11 cellular contexts compared by ENCODE assay signal in genomic region chr19:5567360-5567970, GRCh38. TPM values are rescaled to one million over a fixed set of nuclear protein-coding genes. Genes with fewer than 3 reads are reported as not detected.
DNase-seq lines count a peak whose midpoint lies in the region; ATAC-seq, FAIRE-seq and TF ChIP-seq lines count a peak whose summit lies in the region.
"Had no signal": no experiment of that assay in that cellular context is flagged by ENCODE, and none has a peak within 500 bp of the region (broad histone marks: within the 10 kb centered on the region; RNA-seq: fewer than 3 reads in every experiment).

Gene TINCR, minus strand, starts transcription at chr19:5567953.

- ATAC-seq in SK-N-SH treated with all-trans-retinoic acid at 6 μM for 48 hours, result no peak

- WGBS in SK-N-SH (ENCODE audit: low lambda C conversion rate), result 19% methylated on average over 9 of the region's 63 CpGs
- 9 to 17% (median 11%) methylated on average over 28 to 63 of the region's 63 CpGs for WGBS in stomach, 5 donors

- no peaks in the 10 kb centered on the region for H3K9me2 ChIP-seq in SK-N-SH

- H3K9me3 ChIP-seq in SK-N-SH, result no peaks in the 10 kb centered on the region
- no peaks in the 10 kb centered on the region for H3K9me3 ChIP-seq in breast epithelium
- no peaks in the 10 kb centered on the region for H3K9me3 ChIP-seq in keratinocyte (ENCODE audit: control insufficient read depth, low read depth, low read length)
- peaks cover 0 to 7% (median 0%) of the 10 kb centered on the region in 4 donors for H3K9me3 ChIP-seq in stomach

- H3K79me2 ChIP-seq in SK-N-SH (ENCODE audit: insufficient read depth) (no peaks in the 10 kb centered on the region), keratinocyte (ENCODE audit: control insufficient read depth, insufficient read depth, low read length) (no peaks in the 10 kb centered on the region)

- H3K27me3 ChIP-seq in SK-N-SH (ENCODE audit: insufficient read depth) (peaks cover 28% of the 10 kb centered on the region), breast epithelium (peaks cover 0 to 14% of the 10 kb centered on the region in 2 donors), keratinocyte (ENCODE audit: control insufficient read depth, extremely low read depth, insufficient read depth, low read length) (peaks cover 17% of the 10 kb centered on the region), stomach (peaks cover 0 to 74% (median 27%) of the 10 kb centered on the region in 3 donors)

- H3K4me1 ChIP-seq in SK-N-SH (ENCODE audit: control insufficient read depth in 1 of 2, insufficient read depth in 2 of 2, low read depth in 1 of 2, low read length in 1 of 2) (no peaks in the 10 kb centered on the region; a peak in 1 of 4 replicates), breast epithelium (no peaks in the 10 kb centered on the region), keratinocyte (ENCODE audit: control insufficient read depth, extremely low read depth, insufficient read depth, low read length) (peaks cover 12% of the 10 kb centered on the region), stomach (peaks cover 0 to 8% (median 5%) of the 10 kb centered on the region in 4 donors)

- no peak for TF ChIP-seq POLR2A in breast epithelium (IDR thresholded peaks at IDR 0.05)
- TF ChIP-seq POLR2A in stomach (IDR thresholded peaks at IDR 0.05), result no peak

- TF ChIP-seq CTCF in SK-N-SH (IDR thresholded peaks at IDR 0.05), result no peak
- TF ChIP-seq CTCF in breast epithelium (IDR thresholded peaks at IDR 0.05), result no peak
- peak in 2 of 3 experiments; percentile 22 to 41 for TF ChIP-seq CTCF in keratinocyte (optimal IDR thresholded peaks at IDR 0.05 in 1 of 3, IDR thresholded peaks at IDR 0.05 in 1 of 3, conservative IDR thresholded peaks at IDR 0.05 in 1 of 3; ENCODE audit: extremely low read depth in 1 of 3, insufficient read depth in 2 of 3, low read length in 3 of 3)
- TF ChIP-seq CTCF in stomach (IDR thresholded peaks at IDR 0.05), result no peak

- H3K9ac ChIP-seq in SK-N-SH, result no peak within 1 kb of the TSS
- peak within 1 kb of the TSS; percentile 52 for H3K9ac ChIP-seq in keratinocyte (ENCODE audit: control insufficient read depth, extremely low read depth, insufficient read depth, low read length)

- no peak for TF ChIP-seq RAD21 in SK-N-SH (IDR thresholded peaks at IDR 0.05; ENCODE audit: low read length)

- H4K20me1 ChIP-seq in SK-N-SH (ENCODE audit: insufficient read depth) (no peaks in the 10 kb centered on the region), keratinocyte (ENCODE audit: control insufficient read depth, extremely low read depth, insufficient read depth, low read length) (peaks cover 4% of the 10 kb centered on the region)

- H3K4me3 ChIP-seq in SK-N-SH (ENCODE audit: low read depth in 2 of 2, low read length in 1 of 2), result 0 out of 4 replicates have a peak within 1 kb of the TSS, but pooled peaks of 1 of the 2 experiments have one; percentile 4
- H3K4me3 ChIP-seq in breast epithelium, result peak within 1 kb of the TSS in 2 of 3 donors; percentile 40 to 67
- peak within 1 kb of the TSS; percentile 53 to 56 (median 56) for H3K4me3 ChIP-seq in keratinocyte (ENCODE audit: control insufficient read depth in 2 of 3, extremely low read depth in 1 of 3, insufficient read depth in 2 of 3, low read depth in 1 of 3, low read length in 3 of 3)
- H3K4me3 ChIP-seq in stomach, result peak within 1 kb of the TSS; percentile 27 to 41 (median 30)

- DNase-seq in SK-N-SH (peak; percentile 77), breast epithelium (ENCODE audit: low spot score in 2 of 2) (no peak), keratinocyte (ENCODE audit: low read depth, low spot score) (no peak), stomach (no peak), NCI-H526 (lab: John Stamatoyannopoulos, UW) (no peak), HTR-8/SVneo (ENCODE audit: insufficient read length, low spot score) (no peak)
- DNase-seq in activated CD4-positive, alpha-beta T cell treated with anti-CD3 and anti-CD28 coated beads for 48 hours, result no peak
- DNase-seq: activated CD4-positive, alpha-beta memory T cell treated with anti-CD3 and anti-CD28 coated beads for 36 hours; effector CD4-positive, alpha-beta T cell; left ventricle myocardium superior had no signal

- H3K4me2 ChIP-seq in SK-N-SH (no peak within 1 kb of the TSS), keratinocyte (ENCODE audit: control insufficient read depth, extremely low read depth, insufficient read depth, low read depth, low read length) (peak within 1 kb of the TSS; percentile 48)

- FAIRE-seq in keratinocyte (lab: Jason Lieb, UNC) (no peak), HTR-8/SVneo (lab: Jason Lieb, UNC) (no peak)

- no peaks in the 10 kb centered on the region for H3F3A ChIP-seq in SK-N-SH (replicated peaks; ENCODE audit: insufficient read depth)

- TF ChIP-seq EP300 in SK-N-SH (IDR thresholded peaks at IDR 0.05; ENCODE audit: borderline replicate concordance in 1 of 2, low read depth in 1 of 2, low read length in 1 of 2) (no peak), stomach (IDR thresholded peaks at IDR 0.05) (no peak)

- dilution Hi-C loops in keratinocyte (cut with MboI; ENCODE audit: extremely low pct_ligation_motif_present, low sequenced_read_pairs), result no loop called here

- POLR2A ChIA-PET in SK-N-SH (lab: Yijun Ruan, JAX), result no interaction called here

- H3K9me1 ChIP-seq in keratinocyte (ENCODE audit: control insufficient read depth, extremely low read depth, insufficient read depth, low read length), result no peaks in the 10 kb centered on the region

- intact Hi-C loops in breast epithelium (cut with DNase I; ENCODE audit: low total_unique reads) (loop anchor here (10.0 kb wide), 1 partner anchor 1013 kb away; the partner anchor contains the start of gene SEMA6B), stomach (cut with DNase I; ENCODE audit: low total_unique reads) (no loop called here)

- CTCF ChIA-PET in SK-N-SH (lab: Yijun Ruan, JAX), result interaction anchor here (0.6 to 1.2 kb wide), 4 partner anchors 10 to 126 kb away, joined by 3 to 4 read pairs (median 4); no protein-coding TSS in a partner anchor

- H3K36me3 ChIP-seq in SK-N-SH (replicated peaks in 1 of 2; ENCODE audit: control insufficient read depth in 1 of 2, insufficient read depth in 2 of 2, low read length in 1 of 2) (no peaks in the 10 kb centered on the region), breast epithelium (no peaks in the 10 kb centered on the region), keratinocyte (ENCODE audit: control insufficient read depth in 2 of 2, extremely low read depth in 1 of 2, insufficient read depth in 2 of 2, low read length in 2 of 2) (no peaks in the 10 kb centered on the region), stomach (no peaks in the 10 kb centered on the region)

- H2AFZ ChIP-seq in SK-N-SH (ENCODE audit: low read depth) (no peak within 1 kb of the TSS), keratinocyte (ENCODE audit: control insufficient read depth, low read length) (peak within 1 kb of the TSS; percentile 62)

- H3K27ac ChIP-seq in SK-N-SH (ENCODE audit: low read depth in 2 of 2, low read length in 1 of 2), result no peak within 1 kb of the TSS
- no peak within 1 kb of the TSS for H3K27ac ChIP-seq in breast epithelium
- H3K27ac ChIP-seq in keratinocyte (ENCODE audit: control insufficient read depth, insufficient read depth, low read length), result no peak within 1 kb of the TSS
- no peak within 1 kb of the TSS for H3K27ac ChIP-seq in stomach

TF ChIP-seq in SK-N-SH, 30 proteins besides CTCF, POLR2A, EP300 and RAD21 (continues in another document):
- TF ChIP-seq POLR2AphosphoS5 (IDR thresholded peaks at IDR 0.05; ENCODE audit: low read depth, low read length), result no peak

TF ChIP-seq in SK-N-SH treated with all-trans-retinoic acid at 6 μM for 48 hours, 23 proteins besides CTCF, POLR2A, EP300 and RAD21 (continues in another document):
- TF ChIP-seq POU6F1 (CRISPR knock-in tag; IDR thresholded peaks at IDR 0.05; ENCODE audit: borderline replicate concordance, low read depth), result no peak
- TF ChIP-seq PPARA (CRISPR knock-in tag; IDR thresholded peaks at IDR 0.05; ENCODE audit: borderline replicate concordance), result no peak

RNA-seq across cellular contexts. Expression of gene TINCR, which starts in this region (rescaled TPM):
- polyA plus RNA-seq in SK-N-SH (2012; rRNA removed), result 0.02 and 0.03 TPM in 2 replicates
- 0.03 and 0.07 TPM in 2 replicates for polyA plus RNA-seq in SK-N-SH (2012; cell fraction: cytosol; rRNA removed)
- 0.11 and 0.12 TPM in 2 replicates for polyA plus RNA-seq in SK-N-SH (2012; cell fraction: nucleus; rRNA removed)
- total RNA-seq in breast epithelium, result 10 to 100 TPM in 1 of 3 donors, 1 to 10 TPM in 2; 1.1 to 11.7 (median 1.3) TPM
- 5.6 to 20.3 TPM (median 9.7 TPM) in 3 replicates for polyA plus RNA-seq in keratinocyte
- 8.4 TPM for polyA plus RNA-seq in keratinocyte (2011; ENCODE audit: low read depth)
- 11.8 and 17.1 TPM in 2 replicates for polyA plus RNA-seq in keratinocyte (2011; cell fraction: cytosol; rRNA removed)
- polyA plus RNA-seq in keratinocyte (2011; cell fraction: nucleus; rRNA removed), result 8.5 and 10.4 TPM in 2 replicates
- polyA plus RNA-seq in keratinocyte (2012; ENCODE audit: low replicate concordance), result 6.7 and 45.3 TPM in 2 replicates
- polyA minus RNA-seq in keratinocyte, result 7.5 to 12.8 TPM (median 9.0 TPM) in 3 replicates
- polyA minus RNA-seq in keratinocyte (2011; cell fraction: cytosol; rRNA and poly(A)+ RNA removed), result 13.2 TPM
- 5.6 and 6.9 TPM in 2 replicates for polyA minus RNA-seq in keratinocyte (2011; cell fraction: nucleus; rRNA and poly(A)+ RNA removed)
- under 1 TPM in 1 of 5 donors, not detected in 4; 0.18 TPM for total RNA-seq in stomach
- polyA plus RNA-seq in stomach, result 10 to 100 TPM in 1 of 3 donors, under 1 TPM in 2; 0.15 to 14.2 (median 0.19) TPM
- total RNA-seq: left ventricle myocardium superior had no signal

Comparison
In these comparisons a context has a peak if more than half of its experiments do, and no peak if none do; other contexts are left out.
1. Peak in DNase-seq in SK-N-SH; RNA of the gene not detected or under 1 TPM.
2. CTCF ChIP-seq: peak in keratinocyte (2 of 3); none in SK-N-SH (single experiment), breast epithelium (0 of 3) and stomach (0 of 7).